Comparison of ENCODE assay signal across 31 cellular contexts in the genomic region with DNA sequence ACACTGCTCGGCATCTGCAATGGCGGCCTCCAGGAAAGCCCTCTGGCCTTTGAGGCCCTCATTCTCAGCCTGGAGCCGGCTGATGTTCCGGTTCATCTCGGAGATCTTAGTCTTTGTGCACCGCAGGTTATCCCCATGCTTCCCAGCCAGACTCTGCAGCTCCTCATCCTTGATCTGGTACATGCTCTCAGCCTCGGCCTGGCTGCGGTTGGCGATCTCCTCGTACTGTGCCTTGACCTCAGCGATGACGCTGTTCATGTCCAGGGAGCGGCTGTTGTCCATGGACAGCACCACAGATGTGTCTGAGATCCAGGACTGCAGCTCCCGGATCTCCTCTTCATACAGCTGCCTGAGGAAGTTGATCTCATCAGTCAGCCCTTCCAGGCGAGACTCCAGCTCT.
"Had no signal": no experiment of that assay in that cellular context is flagged by ENCODE, and none has a peak within 500 bp of the region (broad histone marks: within the 10 kb centered on the region; RNA-seq: fewer than 3 reads in every experiment).

No MANE protein-coding gene starts in this region.

- H3K27ac Mint-ChIP-seq: activated B cell treated with CpG ODN at 0.5 μM for 24 hours; activated CD8-positive, alpha-beta T cell treated with anti-CD3 and anti-CD28 coated beads for 36 hours; activated naive CD4-positive, alpha-beta T cell treated with anti-CD3 and anti-CD28 coated beads for 36 hours; activated naive CD4-positive, alpha-beta T cell treated with anti-CD3 and anti-CD28 coated beads, Interleukin-2, amount 50 U/mL, for 24 hours; activated naive CD8-positive, alpha-beta T cell treated with anti-CD3 and anti-CD28 coated beads for 36 hours; activated naive CD8-positive, alpha-beta T cell treated with anti-CD3 and anti-CD28 coated beads, Interleukin-2, amount 50 U/mL, for 24 hours; activated T-helper 2 cell treated with anti-CD3 and anti-CD28 coated beads, Interferon-gamma antibody, Interleukin-2, Interleukin-4, amounts not matched to agents 10 μg/mL and 5 μg/mL and 100 μg/mL, durations not matched to agents 14 hours and 24 hours and 36 hours; effector memory CD8-positive, alpha-beta T cell; T-cell; T-helper 1 cell treated with Interleukin-12 subunit alpha and Interleukin-12 subunit beta and Interleukin-4 antibody, amounts not matched to agents 30 μg/mL and 1 μg/mL, for 36 hours; T-helper 2 cell treated with Interferon-gamma antibody and Interleukin-4, amounts not matched to agents 5 μg/mL and 100 μg/mL, for 36 hours had no signal

- H3K9me3 ChIP-seq: adrenal gland, body of pancreas, esophagus squamous epithelium, gastroesophageal sphincter had no signal

- DNase-seq: activated B cell treated with CpG ODN at 0.5 μM for 24 hours; activated CD4-positive, alpha-beta T cell treated with anti-CD3 and anti-CD28 coated beads for 48 hours; activated CD4-positive, alpha-beta T cell treated with anti-CD3 and anti-CD28 coated beads, Interleukin-2, amount 50 U/mL, for 1 hour; activated CD4-positive, alpha-beta T cell treated with anti-CD3 and anti-CD28 coated beads, Interleukin-2, amount 50 U/mL, for 48 hours; activated CD8-positive, alpha-beta memory T cell treated with anti-CD3 and anti-CD28 coated beads for 24 hours; activated CD8-positive, alpha-beta T cell treated with anti-CD3 and anti-CD28 coated beads for 36 hours; activated effector memory CD4-positive, alpha-beta T cell treated with anti-CD3 and anti-CD28 coated beads, Interleukin-2, amount 50 U/mL, for 16 hours; activated naive CD4-positive, alpha-beta T cell treated with anti-CD3 and anti-CD28 coated beads for 36 hours; activated naive CD8-positive, alpha-beta T cell treated with anti-CD3 and anti-CD28 coated beads for 36 hours; activated naive CD8-positive, alpha-beta T cell treated with anti-CD3 and anti-CD28 coated beads, Interleukin-2, amount 50 U/mL, for 24 hours; activated T-cell treated with anti-CD3 and anti-CD28 coated beads, Interleukin-2, amount 50 U/mL, for 4 hours; adrenal gland; amygdala; body of pancreas; caudate nucleus; cortex of kidney; dermis blood vessel endothelial cell; effector CD4-positive, alpha-beta T cell; effector memory CD8-positive, alpha-beta T cell; esophagus squamous epithelium; foreskin melanocyte; T-cell; T1000; WERI-Rb-1 had no signal

- ATAC-seq: activated CD4-positive, CD25-positive, alpha-beta regulatory T cell treated with anti-CD3 and anti-CD28 coated beads, Interleukin-2, amount 50 U/mL, for 24 hours; activated CD8-positive, alpha-beta T cell treated with anti-CD3 and anti-CD28 coated beads for 36 hours; activated naive CD8-positive, alpha-beta T cell treated with anti-CD3 and anti-CD28 coated beads, Interleukin-2, amount 50 U/mL, for 24 hours; activated T-cell treated with anti-CD3 and anti-CD28 coated beads, Interleukin-2, amount 50 U/mL, for 4 hours; body of pancreas; effector memory CD8-positive, alpha-beta T cell; gastroesophageal sphincter; T-cell had no signal

- H3K4me3 ChIP-seq: adrenal gland, body of pancreas, esophagus squamous epithelium, gastroesophageal sphincter had no signal

- H3K27ac ChIP-seq: adrenal gland, body of pancreas, epithelial cell of prostate, esophagus squamous epithelium, gastroesophageal sphincter, WERI-Rb-1 had no signal

- H3K9me3 Mint-ChIP-seq: activated B cell treated with CpG ODN at 0.5 μM for 24 hours; activated CD8-positive, alpha-beta T cell treated with anti-CD3 and anti-CD28 coated beads for 36 hours; activated naive CD4-positive, alpha-beta T cell treated with anti-CD3 and anti-CD28 coated beads for 36 hours; activated naive CD4-positive, alpha-beta T cell treated with anti-CD3 and anti-CD28 coated beads, Interleukin-2, amount 50 U/mL, for 24 hours; activated naive CD8-positive, alpha-beta T cell treated with anti-CD3 and anti-CD28 coated beads for 36 hours; activated naive CD8-positive, alpha-beta T cell treated with anti-CD3 and anti-CD28 coated beads, Interleukin-2, amount 50 U/mL, for 24 hours; activated T-cell treated with anti-CD3 and anti-CD28 coated beads, Interleukin-2, amount 50 U/mL, for 4 hours; activated T-helper 2 cell treated with anti-CD3 and anti-CD28 coated beads, Interferon-gamma antibody, Interleukin-2, Interleukin-4, amounts not matched to agents 10 μg/mL and 5 μg/mL and 100 μg/mL, durations not matched to agents 14 hours and 24 hours and 36 hours; effector memory CD8-positive, alpha-beta T cell; T-cell; T-helper 1 cell treated with Interleukin-12 subunit alpha and Interleukin-12 subunit beta and Interleukin-4 antibody, amounts not matched to agents 30 μg/mL and 1 μg/mL, for 36 hours; T-helper 2 cell treated with Interferon-gamma antibody and Interleukin-4, amounts not matched to agents 5 μg/mL and 100 μg/mL, for 36 hours had no signal

- H3K27me3 ChIP-seq: adrenal gland, body of pancreas, esophagus squamous epithelium, gastroesophageal sphincter had no signal

- H3K27me3 Mint-ChIP-seq: activated B cell treated with CpG ODN at 0.5 μM for 24 hours; activated CD8-positive, alpha-beta T cell treated with anti-CD3 and anti-CD28 coated beads for 36 hours; activated naive CD4-positive, alpha-beta T cell treated with anti-CD3 and anti-CD28 coated beads, Interleukin-2, amount 50 U/mL, for 24 hours; activated naive CD8-positive, alpha-beta T cell treated with anti-CD3 and anti-CD28 coated beads for 36 hours; activated naive CD8-positive, alpha-beta T cell treated with anti-CD3 and anti-CD28 coated beads, Interleukin-2, amount 50 U/mL, for 24 hours; effector memory CD8-positive, alpha-beta T cell; T-cell had no signal

- H3K4me1 ChIP-seq: adrenal gland, body of pancreas, esophagus squamous epithelium, gastroesophageal sphincter had no signal

- H3K4me3 Mint-ChIP-seq: activated B cell treated with CpG ODN at 0.5 μM for 24 hours; activated CD8-positive, alpha-beta T cell treated with anti-CD3 and anti-CD28 coated beads for 36 hours; activated naive CD4-positive, alpha-beta T cell treated with anti-CD3 and anti-CD28 coated beads for 36 hours; activated naive CD4-positive, alpha-beta T cell treated with anti-CD3 and anti-CD28 coated beads, Interleukin-2, amount 50 U/mL, for 24 hours; activated naive CD8-positive, alpha-beta T cell treated with anti-CD3 and anti-CD28 coated beads for 36 hours; activated naive CD8-positive, alpha-beta T cell treated with anti-CD3 and anti-CD28 coated beads, Interleukin-2, amount 50 U/mL, for 24 hours; activated T-cell treated with anti-CD3 and anti-CD28 coated beads, Interleukin-2, amount 50 U/mL, for 4 hours; effector memory CD8-positive, alpha-beta T cell; T-cell; T-helper 1 cell treated with Interleukin-12 subunit alpha and Interleukin-12 subunit beta and Interleukin-4 antibody, amounts not matched to agents 30 μg/mL and 1 μg/mL, for 36 hours; T-helper 2 cell treated with Interferon-gamma antibody and Interleukin-4, amounts not matched to agents 5 μg/mL and 100 μg/mL, for 36 hours had no signal
